Comparison of ENCODE assay signal across 1 cellular context in genomic region chr4:109125084-109125483, GRCh38.
A peak's percentile ranks its signal among the peaks of the same experiment; 100 is the strongest.
TF ChIP-seq lines count a peak whose summit lies in the region.

No MANE protein-coding gene starts in this region.

TF ChIP-seq in K562, 482 proteins besides CTCF, POLR2A, EP300 and RAD21 (continued from another document and continues in another):
- no peak for TF ChIP-seq E2F8 (IDR thresholded peaks at IDR 0.05; ENCODE audit: low read depth, partially characterized antibody)
- no peak for TF ChIP-seq ZNF511 (CRISPR knock-in tag; IDR thresholded peaks at IDR 0.05)
- TF ChIP-seq TARDBP (IDR thresholded peaks at IDR 0.05): no peak
- TF ChIP-seq, protein P1, sequence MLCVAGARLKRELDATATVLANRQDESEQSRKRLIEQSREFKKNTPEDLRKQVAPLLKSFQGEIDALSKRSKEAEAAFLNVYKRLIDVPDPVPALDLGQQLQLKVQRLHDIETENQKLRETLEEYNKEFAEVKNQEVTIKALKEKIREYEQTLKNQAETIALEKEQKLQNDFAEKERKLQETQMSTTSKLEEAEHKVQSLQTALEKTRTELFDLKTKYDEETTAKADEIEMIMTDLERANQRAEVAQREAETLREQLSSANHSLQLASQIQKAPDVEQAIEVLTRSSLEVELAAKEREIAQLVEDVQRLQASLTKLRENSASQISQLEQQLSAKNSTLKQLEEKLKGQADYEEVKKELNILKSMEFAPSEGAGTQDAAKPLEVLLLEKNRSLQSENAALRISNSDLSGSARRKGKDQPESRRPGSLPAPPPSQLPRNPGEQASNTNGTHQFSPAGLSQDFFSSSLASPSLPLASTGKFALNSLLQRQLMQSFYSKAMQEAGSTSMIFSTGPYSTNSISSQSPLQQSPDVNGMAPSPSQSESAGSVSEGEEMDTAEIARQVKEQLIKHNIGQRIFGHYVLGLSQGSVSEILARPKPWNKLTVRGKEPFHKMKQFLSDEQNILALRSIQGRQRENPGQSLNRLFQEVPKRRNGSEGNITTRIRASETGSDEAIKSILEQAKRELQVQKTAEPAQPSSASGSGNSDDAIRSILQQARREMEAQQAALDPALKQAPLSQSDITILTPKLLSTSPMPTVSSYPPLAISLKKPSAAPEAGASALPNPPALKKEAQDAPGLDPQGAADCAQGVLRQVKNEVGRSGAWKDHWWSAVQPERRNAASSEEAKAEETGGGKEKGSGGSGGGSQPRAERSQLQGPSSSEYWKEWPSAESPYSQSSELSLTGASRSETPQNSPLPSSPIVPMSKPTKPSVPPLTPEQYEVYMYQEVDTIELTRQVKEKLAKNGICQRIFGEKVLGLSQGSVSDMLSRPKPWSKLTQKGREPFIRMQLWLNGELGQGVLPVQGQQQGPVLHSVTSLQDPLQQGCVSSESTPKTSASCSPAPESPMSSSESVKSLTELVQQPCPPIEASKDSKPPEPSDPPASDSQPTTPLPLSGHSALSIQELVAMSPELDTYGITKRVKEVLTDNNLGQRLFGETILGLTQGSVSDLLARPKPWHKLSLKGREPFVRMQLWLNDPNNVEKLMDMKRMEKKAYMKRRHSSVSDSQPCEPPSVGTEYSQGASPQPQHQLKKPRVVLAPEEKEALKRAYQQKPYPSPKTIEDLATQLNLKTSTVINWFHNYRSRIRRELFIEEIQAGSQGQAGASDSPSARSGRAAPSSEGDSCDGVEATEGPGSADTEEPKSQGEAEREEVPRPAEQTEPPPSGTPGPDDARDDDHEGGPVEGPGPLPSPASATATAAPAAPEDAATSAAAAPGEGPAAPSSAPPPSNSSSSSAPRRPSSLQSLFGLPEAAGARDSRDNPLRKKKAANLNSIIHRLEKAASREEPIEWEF (CRISPR knock-in tag; IDR thresholded peaks at IDR 0.05): no peak
- TF ChIP-seq ZNF133 (CRISPR knock-in tag; IDR thresholded peaks at IDR 0.05): no peak
- no peak for TF ChIP-seq STAG1 (CRISPR knock-in tag; IDR thresholded peaks at IDR 0.05; ENCODE audit: borderline replicate concordance)
- no peak for TF ChIP-seq ZNF551 (CRISPR knock-in tag; IDR thresholded peaks at IDR 0.05)
- no peak for TF ChIP-seq ZKSCAN1 (IDR thresholded peaks at IDR 0.05; ENCODE audit: low read depth, low read length)
- TF ChIP-seq, protein P2, sequence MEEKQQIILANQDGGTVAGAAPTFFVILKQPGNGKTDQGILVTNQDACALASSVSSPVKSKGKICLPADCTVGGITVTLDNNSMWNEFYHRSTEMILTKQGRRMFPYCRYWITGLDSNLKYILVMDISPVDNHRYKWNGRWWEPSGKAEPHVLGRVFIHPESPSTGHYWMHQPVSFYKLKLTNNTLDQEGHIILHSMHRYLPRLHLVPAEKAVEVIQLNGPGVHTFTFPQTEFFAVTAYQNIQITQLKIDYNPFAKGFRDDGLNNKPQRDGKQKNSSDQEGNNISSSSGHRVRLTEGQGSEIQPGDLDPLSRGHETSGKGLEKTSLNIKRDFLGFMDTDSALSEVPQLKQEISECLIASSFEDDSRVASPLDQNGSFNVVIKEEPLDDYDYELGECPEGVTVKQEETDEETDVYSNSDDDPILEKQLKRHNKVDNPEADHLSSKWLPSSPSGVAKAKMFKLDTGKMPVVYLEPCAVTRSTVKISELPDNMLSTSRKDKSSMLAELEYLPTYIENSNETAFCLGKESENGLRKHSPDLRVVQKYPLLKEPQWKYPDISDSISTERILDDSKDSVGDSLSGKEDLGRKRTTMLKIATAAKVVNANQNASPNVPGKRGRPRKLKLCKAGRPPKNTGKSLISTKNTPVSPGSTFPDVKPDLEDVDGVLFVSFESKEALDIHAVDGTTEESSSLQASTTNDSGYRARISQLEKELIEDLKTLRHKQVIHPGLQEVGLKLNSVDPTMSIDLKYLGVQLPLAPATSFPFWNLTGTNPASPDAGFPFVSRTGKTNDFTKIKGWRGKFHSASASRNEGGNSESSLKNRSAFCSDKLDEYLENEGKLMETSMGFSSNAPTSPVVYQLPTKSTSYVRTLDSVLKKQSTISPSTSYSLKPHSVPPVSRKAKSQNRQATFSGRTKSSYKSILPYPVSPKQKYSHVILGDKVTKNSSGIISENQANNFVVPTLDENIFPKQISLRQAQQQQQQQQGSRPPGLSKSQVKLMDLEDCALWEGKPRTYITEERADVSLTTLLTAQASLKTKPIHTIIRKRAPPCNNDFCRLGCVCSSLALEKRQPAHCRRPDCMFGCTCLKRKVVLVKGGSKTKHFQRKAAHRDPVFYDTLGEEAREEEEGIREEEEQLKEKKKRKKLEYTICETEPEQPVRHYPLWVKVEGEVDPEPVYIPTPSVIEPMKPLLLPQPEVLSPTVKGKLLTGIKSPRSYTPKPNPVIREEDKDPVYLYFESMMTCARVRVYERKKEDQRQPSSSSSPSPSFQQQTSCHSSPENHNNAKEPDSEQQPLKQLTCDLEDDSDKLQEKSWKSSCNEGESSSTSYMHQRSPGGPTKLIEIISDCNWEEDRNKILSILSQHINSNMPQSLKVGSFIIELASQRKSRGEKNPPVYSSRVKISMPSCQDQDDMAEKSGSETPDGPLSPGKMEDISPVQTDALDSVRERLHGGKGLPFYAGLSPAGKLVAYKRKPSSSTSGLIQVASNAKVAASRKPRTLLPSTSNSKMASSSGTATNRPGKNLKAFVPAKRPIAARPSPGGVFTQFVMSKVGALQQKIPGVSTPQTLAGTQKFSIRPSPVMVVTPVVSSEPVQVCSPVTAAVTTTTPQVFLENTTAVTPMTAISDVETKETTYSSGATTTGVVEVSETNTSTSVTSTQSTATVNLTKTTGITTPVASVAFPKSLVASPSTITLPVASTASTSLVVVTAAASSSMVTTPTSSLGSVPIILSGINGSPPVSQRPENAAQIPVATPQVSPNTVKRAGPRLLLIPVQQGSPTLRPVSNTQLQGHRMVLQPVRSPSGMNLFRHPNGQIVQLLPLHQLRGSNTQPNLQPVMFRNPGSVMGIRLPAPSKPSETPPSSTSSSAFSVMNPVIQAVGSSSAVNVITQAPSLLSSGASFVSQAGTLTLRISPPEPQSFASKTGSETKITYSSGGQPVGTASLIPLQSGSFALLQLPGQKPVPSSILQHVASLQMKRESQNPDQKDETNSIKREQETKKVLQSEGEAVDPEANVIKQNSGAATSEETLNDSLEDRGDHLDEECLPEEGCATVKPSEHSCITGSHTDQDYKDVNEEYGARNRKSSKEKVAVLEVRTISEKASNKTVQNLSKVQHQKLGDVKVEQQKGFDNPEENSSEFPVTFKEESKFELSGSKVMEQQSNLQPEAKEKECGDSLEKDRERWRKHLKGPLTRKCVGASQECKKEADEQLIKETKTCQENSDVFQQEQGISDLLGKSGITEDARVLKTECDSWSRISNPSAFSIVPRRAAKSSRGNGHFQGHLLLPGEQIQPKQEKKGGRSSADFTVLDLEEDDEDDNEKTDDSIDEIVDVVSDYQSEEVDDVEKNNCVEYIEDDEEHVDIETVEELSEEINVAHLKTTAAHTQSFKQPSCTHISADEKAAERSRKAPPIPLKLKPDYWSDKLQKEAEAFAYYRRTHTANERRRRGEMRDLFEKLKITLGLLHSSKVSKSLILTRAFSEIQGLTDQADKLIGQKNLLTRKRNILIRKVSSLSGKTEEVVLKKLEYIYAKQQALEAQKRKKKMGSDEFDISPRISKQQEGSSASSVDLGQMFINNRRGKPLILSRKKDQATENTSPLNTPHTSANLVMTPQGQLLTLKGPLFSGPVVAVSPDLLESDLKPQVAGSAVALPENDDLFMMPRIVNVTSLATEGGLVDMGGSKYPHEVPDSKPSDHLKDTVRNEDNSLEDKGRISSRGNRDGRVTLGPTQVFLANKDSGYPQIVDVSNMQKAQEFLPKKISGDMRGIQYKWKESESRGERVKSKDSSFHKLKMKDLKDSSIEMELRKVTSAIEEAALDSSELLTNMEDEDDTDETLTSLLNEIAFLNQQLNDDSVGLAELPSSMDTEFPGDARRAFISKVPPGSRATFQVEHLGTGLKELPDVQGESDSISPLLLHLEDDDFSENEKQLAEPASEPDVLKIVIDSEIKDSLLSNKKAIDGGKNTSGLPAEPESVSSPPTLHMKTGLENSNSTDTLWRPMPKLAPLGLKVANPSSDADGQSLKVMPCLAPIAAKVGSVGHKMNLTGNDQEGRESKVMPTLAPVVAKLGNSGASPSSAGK (IDR thresholded peaks at IDR 0.05): no peak
- no peak for TF ChIP-seq CBFA2T3 (IDR thresholded peaks at IDR 0.05)
- TF ChIP-seq NR2C1 (IDR thresholded peaks at IDR 0.05): no peak
- TF ChIP-seq NR2C1 (tag; IDR thresholded peaks at IDR 0.05): no peak
- TF ChIP-seq TRIM24 (IDR thresholded peaks at IDR 0.05): no peak
- TF ChIP-seq PHB (CRISPR knock-in tag; IDR thresholded peaks at IDR 0.05): no peak
- no peak for TF ChIP-seq ZNF232 (CRISPR knock-in tag; IDR thresholded peaks at IDR 0.05)
- TF ChIP-seq, protein P3, sequence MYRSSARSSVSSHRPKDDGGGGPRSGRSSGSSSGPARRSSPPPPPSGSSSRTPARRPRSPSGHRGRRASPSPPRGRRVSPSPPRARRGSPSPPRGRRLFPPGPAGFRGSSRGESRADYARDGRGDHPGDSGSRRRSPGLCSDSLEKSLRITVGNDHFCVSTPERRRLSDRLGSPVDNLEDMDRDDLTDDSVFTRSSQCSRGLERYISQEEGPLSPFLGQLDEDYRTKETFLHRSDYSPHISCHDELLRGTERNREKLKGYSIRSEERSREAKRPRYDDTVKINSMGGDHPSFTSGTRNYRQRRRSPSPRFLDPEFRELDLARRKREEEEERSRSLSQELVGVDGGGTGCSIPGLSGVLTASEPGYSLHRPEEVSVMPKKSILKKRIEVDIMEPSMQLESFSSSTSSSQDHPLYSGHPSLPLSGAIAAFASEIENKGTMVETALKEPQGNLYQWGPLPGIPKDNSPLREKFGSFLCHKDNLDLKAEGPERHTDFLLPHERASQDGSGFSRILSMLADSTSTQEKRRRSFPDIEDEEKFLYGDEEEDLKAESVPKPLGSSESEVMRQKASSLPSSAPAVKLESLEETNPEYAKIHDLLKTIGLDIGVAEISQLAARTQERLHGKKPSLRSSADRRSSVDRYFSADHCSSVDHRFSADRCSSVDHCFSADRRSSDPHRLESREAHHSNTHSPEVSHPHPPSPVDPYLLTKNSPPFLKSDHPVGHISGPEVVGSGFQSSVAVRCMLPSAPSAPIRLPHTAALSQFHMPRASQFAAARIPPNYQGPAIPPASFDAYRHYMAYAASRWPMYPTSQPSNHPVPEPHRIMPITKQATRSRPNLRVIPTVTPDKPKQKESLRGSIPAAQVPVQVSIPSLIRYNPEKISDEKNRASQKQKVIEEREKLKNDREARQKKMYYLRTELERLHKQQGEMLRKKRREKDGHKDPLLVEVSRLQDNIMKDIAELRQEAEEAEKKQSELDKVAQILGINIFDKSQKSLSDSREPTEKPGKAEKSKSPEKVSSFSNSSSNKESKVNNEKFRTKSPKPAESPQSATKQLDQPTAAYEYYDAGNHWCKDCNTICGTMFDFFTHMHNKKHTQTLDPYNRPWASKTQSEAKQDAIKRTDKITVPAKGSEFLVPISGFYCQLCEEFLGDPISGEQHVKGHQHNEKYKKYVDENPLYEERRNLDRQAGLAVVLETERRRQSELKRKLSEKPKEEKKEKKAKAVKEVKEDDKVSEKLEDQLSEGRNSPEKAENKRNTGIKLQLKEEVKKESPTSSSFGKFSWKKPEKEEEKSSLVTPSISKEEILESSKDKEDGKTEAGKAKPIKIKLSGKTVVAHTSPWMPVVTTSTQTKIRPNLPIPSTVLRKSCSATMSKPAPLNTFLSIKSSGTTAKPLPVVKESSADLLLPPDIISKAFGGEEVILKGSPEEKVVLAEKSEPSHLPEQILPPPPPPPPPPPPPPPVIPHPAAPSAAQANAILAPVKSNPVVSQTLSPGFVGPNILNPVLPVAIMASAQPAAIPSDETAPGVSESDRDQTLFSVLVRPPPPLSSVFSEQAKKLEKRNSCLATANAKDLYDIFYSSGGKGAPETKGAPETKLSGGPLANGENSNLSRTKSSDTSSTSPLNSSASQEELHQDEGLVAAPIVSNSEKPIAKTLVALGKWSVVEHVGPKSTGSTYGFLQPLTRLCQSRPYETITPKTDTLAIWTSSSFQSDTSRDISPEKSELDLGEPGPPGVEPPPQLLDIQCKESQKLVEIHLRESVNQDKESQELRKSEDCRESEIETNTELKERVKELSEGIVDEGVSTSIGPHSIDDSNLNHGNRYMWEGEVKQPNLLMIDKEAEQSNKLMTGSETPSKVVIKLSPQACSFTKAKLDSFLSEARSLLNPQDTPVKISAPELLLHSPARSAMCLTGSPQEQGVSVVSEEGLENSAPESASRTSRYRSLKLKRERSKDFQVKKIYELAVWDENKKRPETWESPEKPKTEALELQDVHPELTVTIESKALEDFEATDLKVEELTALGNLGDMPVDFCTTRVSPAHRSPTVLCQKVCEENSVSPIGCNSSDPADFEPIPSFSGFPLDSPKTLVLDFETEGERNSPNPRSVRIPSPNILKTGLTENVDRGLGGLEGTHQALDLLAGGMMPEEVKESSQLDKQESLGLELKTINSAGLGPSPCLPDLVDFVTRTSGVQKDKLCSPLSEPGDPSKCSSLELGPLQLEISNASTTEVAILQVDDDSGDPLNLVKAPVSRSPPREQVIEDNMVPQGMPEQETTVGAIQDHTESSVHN (IDR thresholded peaks at IDR 0.05; ENCODE audit: borderline replicate concordance in 1 of 2, low read depth in 1 of 2): no peak
- no peak for TF ChIP-seq SREBF1 (IDR thresholded peaks at IDR 0.05; ENCODE audit: borderline replicate concordance, low read depth, low read length)
- peak; percentile 84 for TF ChIP-seq NFE2 (IDR thresholded peaks at IDR 0.05; ENCODE audit: low read depth)
- peak; percentile 91 for TF ChIP-seq C11orf30 (IDR thresholded peaks at IDR 0.05; ENCODE audit: low read depth)
- TF ChIP-seq MIER1 (IDR thresholded peaks at IDR 0.05; ENCODE audit: low read depth): no peak
- no peak for TF ChIP-seq RBM22 (IDR thresholded peaks at IDR 0.05; ENCODE audit: low read depth, low read length, poor library complexity, severe bottlenecking)
- TF ChIP-seq L3MBTL2 (IDR thresholded peaks at IDR 0.05): peak; percentile 17; the same call in 1 of the 2 replicates
